In the genomic region with DNA sequence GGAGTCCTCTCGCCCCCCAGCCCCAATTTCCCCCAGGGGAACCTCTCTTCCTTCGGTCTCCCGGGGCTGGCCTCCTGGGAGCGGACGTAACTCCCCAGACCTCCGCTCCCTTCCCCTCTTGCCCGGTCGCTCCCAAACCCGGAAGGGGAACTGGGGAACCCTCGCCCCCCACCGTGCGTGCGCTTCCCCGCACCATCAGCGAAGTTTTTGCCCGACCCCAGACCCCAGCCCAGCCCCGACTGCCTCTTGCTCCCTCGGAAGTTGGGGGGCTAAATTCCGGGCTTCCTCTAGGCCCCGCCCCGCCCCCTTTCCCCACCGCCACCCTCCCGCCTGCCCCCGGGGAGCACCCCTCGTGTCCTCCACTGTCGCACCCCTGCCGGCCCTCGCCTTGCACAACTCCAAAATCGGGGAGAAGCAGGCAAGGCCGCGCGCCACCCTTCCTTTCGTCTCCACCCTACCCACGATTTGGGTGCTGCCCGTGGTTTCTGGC, we compare ENCODE assay signal across 1 cellular context.
TF ChIP-seq lines count a peak whose summit lies in the region.

No MANE protein-coding gene starts in this region.

TF ChIP-seq in endothelial cell of umbilical vein, 7 proteins besides CTCF, POLR2A, EP300 and RAD21:
- no peak for TF ChIP-seq FOS (IDR thresholded peaks at IDR 0.05; ENCODE audit: borderline replicate concordance, insufficient read depth, low read length)
- TF ChIP-seq JUN (IDR thresholded peaks at IDR 0.05; ENCODE audit: borderline replicate concordance, insufficient read depth, insufficient read length, low read depth), result no peak
- TF ChIP-seq, protein P1, sequence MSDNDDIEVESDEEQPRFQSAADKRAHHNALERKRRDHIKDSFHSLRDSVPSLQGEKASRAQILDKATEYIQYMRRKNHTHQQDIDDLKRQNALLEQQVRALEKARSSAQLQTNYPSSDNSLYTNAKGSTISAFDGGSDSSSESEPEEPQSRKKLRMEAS (IDR thresholded peaks at IDR 0.05; ENCODE audit: insufficient read depth, insufficient read length), result no peak
- no peak for TF ChIP-seq MYC (IDR thresholded peaks at IDR 0.05; ENCODE audit: low read depth, low read length)
- TF ChIP-seq EZH2 (IDR thresholded peaks at IDR 0.05; ENCODE audit: borderline replicate concordance, low read depth, low read length, severe bottlenecking), result no peak
- no peak for TF ChIP-seq POLR2AphosphoS5 (IDR thresholded peaks at IDR 0.05; ENCODE audit: insufficient read depth, low read depth, low read length)
- no peak for TF ChIP-seq GATA2 (IDR thresholded peaks at IDR 0.05; ENCODE audit: insufficient read depth, insufficient read length, low read depth, low read length)
